8 cellular contexts compared by ENCODE assay signal in the genomic region with DNA sequence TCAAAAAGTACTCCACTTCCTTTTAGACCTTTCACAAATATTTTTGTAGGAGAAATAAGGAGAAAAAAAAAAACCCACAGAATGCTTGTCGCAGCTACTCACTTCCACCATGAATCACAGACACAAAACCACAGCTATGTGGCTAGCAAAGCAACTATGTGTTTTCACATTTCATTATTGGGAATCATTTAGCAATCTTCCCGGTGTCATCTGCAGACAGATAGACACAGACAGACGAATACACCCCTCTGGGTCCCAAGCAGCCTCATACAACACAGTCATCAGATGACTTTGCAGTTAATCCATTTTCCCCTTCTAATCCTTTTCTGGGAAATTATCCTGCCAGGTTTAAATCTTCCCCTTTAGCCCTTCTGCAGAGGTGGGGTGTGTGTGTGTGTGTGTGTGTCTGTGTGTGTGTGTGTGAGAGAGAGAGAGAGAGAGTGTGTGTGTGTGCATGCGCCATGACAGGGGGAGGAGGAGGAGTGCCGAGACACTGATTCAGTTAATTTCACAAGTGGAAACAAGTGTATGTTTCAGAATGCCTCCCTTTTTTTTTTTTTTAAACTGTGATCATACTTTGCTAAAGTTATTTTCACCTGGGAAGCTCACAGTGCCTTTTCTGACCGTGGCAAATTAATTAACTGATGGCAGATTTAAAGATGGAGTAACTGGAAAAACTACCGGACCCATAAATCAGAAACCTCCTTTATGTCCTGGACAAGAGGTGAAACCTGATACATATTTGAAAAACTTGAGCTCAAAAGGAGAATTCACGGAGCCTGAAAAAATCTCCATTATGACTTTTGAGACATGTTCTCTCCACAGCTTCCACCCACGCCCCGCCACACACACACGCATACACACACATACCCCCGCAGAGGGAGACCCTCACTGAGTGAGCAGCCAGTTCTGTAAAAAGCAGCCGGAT. TPM values are rescaled to one million over a fixed set of nuclear protein-coding genes. Genes with fewer than 3 reads are reported as not detected.
A peak's percentile ranks its signal among the peaks of the same experiment; 100 is the strongest.
DNase-seq lines count a peak whose midpoint lies in the region; ATAC-seq and TF ChIP-seq lines count a peak whose summit lies in the region.

No MANE protein-coding gene starts in this region.

- H3K27ac Mint-ChIP-seq in GM23338: no peak overlapping the region; the same call in 1 of the 2 replicates
- peak overlapping the region; percentile 96 for H3K27ac Mint-ChIP-seq in mesothelial cell of epicardium

- H4K20me1 ChIP-seq in GM23338 (replicated peaks; ENCODE audit: insufficient read depth): no peaks in the 10 kb centered on the region

- in situ Hi-C loops in brain microvascular endothelial cell (cut with HindIII; ENCODE audit: low pct_ligation_motif_present, low sequenced_read_pairs): no loop called here

- no peak overlapping the region for H3K4me3 ChIP-seq in GM23338
- peak overlapping the region; percentile 23 for H3K4me3 ChIP-seq in brain microvascular endothelial cell (ENCODE audit: low read depth, low read length)
- no peak overlapping the region for H3K4me3 ChIP-seq in urinary bladder (ENCODE audit: low read depth, low read length)

- DNase-seq in GM23338 (ENCODE audit: low spot score): no peak
- DNase-seq in NCI-H69 (lab: John Stamatoyannopoulos, UW): peak; percentile 58
- peak; percentile 98 for DNase-seq in brain microvascular endothelial cell
- peak in 1 of 2 experiments; percentile 65 for DNase-seq in mesothelial cell of epicardium (ENCODE audit: low spot score in 2 of 2, unreplicated experiment in 2 of 2)
- no peak for DNase-seq in ecto neural progenitor cell (ENCODE audit: low spot score)
- no peak for DNase-seq in activated CD4-positive, alpha-beta T cell treated with anti-CD3 and anti-CD28 coated beads for 4 hours

- H3K9me2 ChIP-seq in GM23338 (ENCODE audit: insufficient read depth): no peaks in the 10 kb centered on the region

- H3K27me3 Mint-ChIP-seq in GM23338 (ENCODE audit: insufficient read depth, low read depth, poor library complexity) (peaks cover 15% of the 10 kb centered on the region), mesothelial cell of epicardium (ENCODE audit: low read depth) (no peaks in the 10 kb centered on the region)

- no peaks in the 10 kb centered on the region for H3K9me3 Mint-ChIP-seq in GM23338
- H3K9me3 Mint-ChIP-seq in mesothelial cell of epicardium: no peaks in the 10 kb centered on the region

- H3K79me2 ChIP-seq in GM23338 (replicated peaks; ENCODE audit: insufficient read depth): no peaks in the 10 kb centered on the region

- no peak overlapping the region for H3K27ac ChIP-seq in GM23338 (ENCODE audit: low read depth)
- peak overlapping the region; percentile 98 for H3K27ac ChIP-seq in brain microvascular endothelial cell
- peak overlapping the region; percentile 86 for H3K27ac ChIP-seq in urinary bladder (ENCODE audit: low read depth)

- no peaks in the 10 kb centered on the region for H3K36me3 ChIP-seq in GM23338 (ENCODE audit: insufficient read depth)
- no peaks in the 10 kb centered on the region for H3K36me3 ChIP-seq in brain microvascular endothelial cell (replicated peaks)
- H3K36me3 ChIP-seq in urinary bladder (ENCODE audit: insufficient read depth): no peaks in the 10 kb centered on the region

- no peaks in the 10 kb centered on the region for H3F3A ChIP-seq in GM23338 (replicated peaks; ENCODE audit: low read depth)

- H3K36me3 Mint-ChIP-seq in GM23338 (ENCODE audit: low read depth) (no peaks in the 10 kb centered on the region), mesothelial cell of epicardium (no peaks in the 10 kb centered on the region)

- no peaks in the 10 kb centered on the region for H3K4me1 ChIP-seq in GM23338 (ENCODE audit: insufficient read depth)
- no peaks in the 10 kb centered on the region for H3K4me1 ChIP-seq in urinary bladder (ENCODE audit: insufficient read depth)

- H3K4me3 Mint-ChIP-seq in GM23338 (no peak overlapping the region), mesothelial cell of epicardium (peak overlapping the region; percentile 60)

- H3K27me3 ChIP-seq in GM23338 (ENCODE audit: insufficient read depth) (no peaks in the 10 kb centered on the region), brain microvascular endothelial cell (replicated peaks) (no peaks in the 10 kb centered on the region)

- H3K4me1 Mint-ChIP-seq in GM23338 (peaks cover 31% of the 10 kb centered on the region; the same call in 2 of the 3 replicates), mesothelial cell of epicardium (peaks cover 80% of the 10 kb centered on the region)

- peak overlapping the region; percentile 66; the same call in 1 of the 2 replicates for H2AFZ ChIP-seq in GM23338

- 17% methylated on average over 13 of the region's 13 CpGs for WGBS in urinary bladder

- TF ChIP-seq CTCF in GM23338 (conservative IDR thresholded peaks at IDR 0.05; ENCODE audit: low read depth in 2 of 2) (no peak), brain microvascular endothelial cell (IDR thresholded peaks at IDR 0.05; ENCODE audit: low read depth, low read length, missing control alignments) (no peak), mesothelial cell of epicardium (IDR thresholded peaks at IDR 0.05; ENCODE audit: unreplicated experiment) (no peak)

- H3K4me2 ChIP-seq in GM23338: no peak overlapping the region

- no peak for ATAC-seq in GM23338
- ATAC-seq in GM21576 (IDR thresholded peaks at IDR 0.05; ENCODE audit: unreplicated experiment): no peak

TF ChIP-seq in GM23338, 12 proteins besides CTCF, POLR2A, EP300 and RAD21 (continues in another document):
- TF ChIP-seq CREB1 (CRISPR knock-in tag; IDR thresholded peaks at IDR 0.05; ENCODE audit: low read depth) (no peak), STAT1 (IDR thresholded peaks at IDR 0.05; ENCODE audit: unreplicated experiment) (no peak)
- TF ChIP-seq, protein P1, sequence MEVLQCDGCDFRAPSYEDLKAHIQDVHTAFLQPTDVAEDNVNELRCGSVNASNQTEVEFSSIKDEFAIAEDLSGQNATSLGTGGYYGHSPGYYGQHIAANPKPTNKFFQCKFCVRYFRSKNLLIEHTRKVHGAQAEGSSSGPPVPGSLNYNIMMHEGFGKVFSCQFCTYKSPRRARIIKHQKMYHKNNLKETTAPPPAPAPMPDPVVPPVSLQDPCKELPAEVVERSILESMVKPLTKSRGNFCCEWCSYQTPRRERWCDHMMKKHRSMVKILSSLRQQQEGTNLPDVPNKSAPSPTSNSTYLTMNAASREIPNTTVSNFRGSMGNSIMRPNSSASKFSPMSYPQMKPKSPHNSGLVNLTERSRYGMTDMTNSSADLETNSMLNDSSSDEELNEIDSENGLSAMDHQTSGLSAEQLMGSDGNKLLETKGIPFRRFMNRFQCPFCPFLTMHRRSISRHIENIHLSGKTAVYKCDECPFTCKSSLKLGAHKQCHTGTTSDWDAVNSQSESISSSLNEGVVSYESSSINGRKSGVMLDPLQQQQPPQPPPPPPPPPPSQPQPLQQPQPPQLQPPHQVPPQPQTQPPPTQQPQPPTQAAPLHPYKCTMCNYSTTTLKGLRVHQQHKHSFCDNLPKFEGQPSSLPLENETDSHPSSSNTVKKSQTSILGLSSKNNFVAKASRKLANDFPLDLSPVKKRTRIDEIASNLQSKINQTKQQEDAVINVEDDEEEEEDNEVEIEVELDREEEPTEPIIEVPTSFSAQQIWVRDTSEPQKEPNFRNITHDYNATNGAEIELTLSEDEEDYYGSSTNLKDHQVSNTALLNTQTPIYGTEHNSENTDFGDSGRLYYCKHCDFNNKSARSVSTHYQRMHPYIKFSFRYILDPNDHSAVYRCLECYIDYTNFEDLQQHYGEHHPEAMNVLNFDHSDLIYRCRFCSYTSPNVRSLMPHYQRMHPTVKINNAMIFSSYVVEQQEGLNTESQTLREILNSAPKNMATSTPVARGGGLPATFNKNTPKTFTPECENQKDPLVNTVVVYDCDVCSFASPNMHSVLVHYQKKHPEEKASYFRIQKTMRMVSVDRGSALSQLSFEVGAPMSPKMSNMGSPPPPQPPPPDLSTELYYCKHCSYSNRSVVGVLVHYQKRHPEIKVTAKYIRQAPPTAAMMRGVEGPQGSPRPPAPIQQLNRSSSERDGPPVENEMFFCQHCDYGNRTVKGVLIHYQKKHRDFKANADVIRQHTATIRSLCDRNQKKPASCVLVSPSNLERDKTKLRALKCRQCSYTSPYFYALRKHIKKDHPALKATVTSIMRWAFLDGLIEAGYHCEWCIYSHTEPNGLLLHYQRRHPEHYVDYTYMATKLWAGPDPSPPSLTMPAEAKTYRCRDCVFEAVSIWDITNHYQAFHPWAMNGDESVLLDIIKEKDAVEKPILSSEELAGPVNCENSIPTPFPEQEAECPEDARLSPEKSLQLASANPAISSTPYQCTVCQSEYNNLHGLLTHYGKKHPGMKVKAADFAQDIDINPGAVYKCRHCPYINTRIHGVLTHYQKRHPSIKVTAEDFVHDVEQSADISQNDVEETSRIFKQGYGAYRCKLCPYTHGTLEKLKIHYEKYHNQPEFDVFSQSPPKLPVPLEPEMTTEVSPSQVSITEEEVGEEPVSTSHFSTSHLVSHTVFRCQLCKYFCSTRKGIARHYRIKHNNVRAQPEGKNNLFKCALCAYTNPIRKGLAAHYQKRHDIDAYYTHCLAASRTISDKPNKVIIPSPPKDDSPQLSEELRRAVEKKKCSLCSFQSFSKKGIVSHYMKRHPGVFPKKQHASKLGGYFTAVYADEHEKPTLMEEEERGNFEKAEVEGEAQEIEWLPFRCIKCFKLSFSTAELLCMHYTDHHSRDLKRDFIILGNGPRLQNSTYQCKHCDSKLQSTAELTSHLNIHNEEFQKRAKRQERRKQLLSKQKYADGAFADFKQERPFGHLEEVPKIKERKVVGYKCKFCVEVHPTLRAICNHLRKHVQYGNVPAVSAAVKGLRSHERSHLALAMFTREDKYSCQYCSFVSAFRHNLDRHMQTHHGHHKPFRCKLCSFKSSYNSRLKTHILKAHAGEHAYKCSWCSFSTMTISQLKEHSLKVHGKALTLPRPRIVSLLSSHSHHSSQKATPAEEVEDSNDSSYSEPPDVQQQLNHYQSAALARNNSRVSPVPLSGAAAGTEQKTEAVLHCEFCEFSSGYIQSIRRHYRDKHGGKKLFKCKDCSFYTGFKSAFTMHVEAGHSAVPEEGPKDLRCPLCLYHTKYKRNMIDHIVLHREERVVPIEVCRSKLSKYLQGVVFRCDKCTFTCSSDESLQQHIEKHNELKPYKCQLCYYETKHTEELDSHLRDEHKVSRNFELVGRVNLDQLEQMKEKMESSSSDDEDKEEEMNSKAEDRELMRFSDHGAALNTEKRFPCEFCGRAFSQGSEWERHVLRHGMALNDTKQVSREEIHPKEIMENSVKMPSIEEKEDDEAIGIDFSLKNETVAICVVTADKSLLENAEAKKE (CRISPR knock-in tag; IDR thresholded peaks at IDR 0.05): no peak

RNA-seq across cellular contexts. Expression of a gene that starts 39.9 kb away (rescaled TPM):
- total RNA-seq in GM23338 (2014; rRNA removed; shearing (Covaris generic)): 0.49 and 2.1 TPM in 2 replicates
- polyA plus RNA-seq in GM23338 (2016; fragmentation: Nextera tagmentation; extraction: Ambion mirVana): 0.27 and 0.35 TPM in 2 replicates
- total RNA-seq in mesothelial cell of epicardium: 2.9 to 3.4 TPM (median 3.4 TPM) in 3 replicates
- 26.7 TPM for total RNA-seq in urinary bladder
- polyA plus RNA-seq in urinary bladder: 6.8 TPM

Comparison
In these comparisons a context has a peak if more than half of its experiments do, and no peak if none do; other contexts are left out.
1. DNase-seq: peak in NCI-H69 (single experiment) and brain microvascular endothelial cell (single experiment); none in GM23338 (single experiment), ecto neural progenitor cell (single experiment) and activated CD4-positive, alpha-beta T cell treated with anti-CD3 and anti-CD28 coated beads for 4 hours (0 of 2).